ENCODE assay signal across 2 cellular contexts in the genomic region with DNA sequence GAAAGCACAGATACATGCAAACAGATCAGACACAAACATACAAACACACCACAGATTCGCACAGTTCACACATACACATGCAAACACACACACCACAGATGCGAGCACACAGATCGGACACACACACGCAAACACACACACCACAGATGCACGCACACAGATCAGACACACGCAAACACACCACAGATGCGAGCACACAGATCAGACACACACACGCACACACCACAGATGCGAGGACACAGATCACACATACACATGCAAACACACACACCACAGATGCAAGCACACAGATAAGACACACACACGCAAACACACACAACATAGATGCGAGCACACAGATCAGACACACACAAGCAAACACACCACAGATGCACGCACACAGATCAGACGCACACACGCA.
TF ChIP-seq lines count a peak whose summit lies in the region.

No MANE protein-coding gene starts in this region.

TF ChIP-seq in HepG2, 621 proteins besides CTCF, POLR2A, EP300 and RAD21 (continues in another document):
- TF ChIP-seq LCORL (IDR thresholded peaks at IDR 0.05) (0 out of 2 replicates have a peak, but pooled peaks have one; percentile 7), LCORL (CRISPR knock-in tag; IDR thresholded peaks at IDR 0.05) (no peak), PHB2 (IDR thresholded peaks at IDR 0.05; ENCODE audit: partially characterized antibody) (peak; percentile 41), ATF7 (IDR thresholded peaks at IDR 0.05) (peak; percentile 26; the same call in 1 of the 2 replicates), ATF7 (CRISPR knock-in tag; IDR thresholded peaks at IDR 0.05) (no peak), ZNF784 (CRISPR knock-in tag; IDR thresholded peaks at IDR 0.05; ENCODE audit: borderline replicate concordance) (no peak), ZZZ3 (CRISPR knock-in tag; IDR thresholded peaks at IDR 0.05; ENCODE audit: borderline replicate concordance) (no peak), ZNF282 (IDR thresholded peaks at IDR 0.05; ENCODE audit: partially characterized antibody) (peak; percentile 74), PLRG1 (conservative IDR thresholded peaks at IDR 0.05) (0 out of 2 replicates have a peak, but pooled peaks have one; percentile 50), SMARCC2 (IDR thresholded peaks at IDR 0.05) (no peak), NBN (conservative IDR thresholded peaks at IDR 0.05) (0 out of 2 replicates have a peak, but pooled peaks have one; percentile 59), IKZF1 (IDR thresholded peaks at IDR 0.05) (0 out of 2 replicates have a peak, but pooled peaks have one; percentile 37), FOXK2 (IDR thresholded peaks at IDR 0.05) (0 out of 2 replicates have a peak, but pooled peaks have one; percentile 30), FOXA1 (IDR thresholded peaks at IDR 0.05) (peak; percentile 34; the same call in 1 of the 2 replicates), FOXA1 (CRISPR knock-in tag; IDR thresholded peaks at IDR 0.05) (no peak), NFRKB (IDR thresholded peaks at IDR 0.05) (0 out of 2 replicates have a peak, but pooled peaks have one; percentile 19)
- TF ChIP-seq, protein P1, sequence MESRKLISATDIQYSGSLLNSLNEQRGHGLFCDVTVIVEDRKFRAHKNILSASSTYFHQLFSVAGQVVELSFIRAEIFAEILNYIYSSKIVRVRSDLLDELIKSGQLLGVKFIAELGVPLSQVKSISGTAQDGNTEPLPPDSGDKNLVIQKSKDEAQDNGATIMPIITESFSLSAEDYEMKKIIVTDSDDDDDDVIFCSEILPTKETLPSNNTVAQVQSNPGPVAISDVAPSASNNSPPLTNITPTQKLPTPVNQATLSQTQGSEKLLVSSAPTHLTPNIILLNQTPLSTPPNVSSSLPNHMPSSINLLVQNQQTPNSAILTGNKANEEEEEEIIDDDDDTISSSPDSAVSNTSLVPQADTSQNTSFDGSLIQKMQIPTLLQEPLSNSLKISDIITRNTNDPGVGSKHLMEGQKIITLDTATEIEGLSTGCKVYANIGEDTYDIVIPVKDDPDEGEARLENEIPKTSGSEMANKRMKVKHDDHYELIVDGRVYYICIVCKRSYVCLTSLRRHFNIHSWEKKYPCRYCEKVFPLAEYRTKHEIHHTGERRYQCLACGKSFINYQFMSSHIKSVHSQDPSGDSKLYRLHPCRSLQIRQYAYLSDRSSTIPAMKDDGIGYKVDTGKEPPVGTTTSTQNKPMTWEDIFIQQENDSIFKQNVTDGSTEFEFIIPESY (CRISPR knock-in tag; IDR thresholded peaks at IDR 0.05) = no peak
- TF ChIP-seq, protein P2, sequence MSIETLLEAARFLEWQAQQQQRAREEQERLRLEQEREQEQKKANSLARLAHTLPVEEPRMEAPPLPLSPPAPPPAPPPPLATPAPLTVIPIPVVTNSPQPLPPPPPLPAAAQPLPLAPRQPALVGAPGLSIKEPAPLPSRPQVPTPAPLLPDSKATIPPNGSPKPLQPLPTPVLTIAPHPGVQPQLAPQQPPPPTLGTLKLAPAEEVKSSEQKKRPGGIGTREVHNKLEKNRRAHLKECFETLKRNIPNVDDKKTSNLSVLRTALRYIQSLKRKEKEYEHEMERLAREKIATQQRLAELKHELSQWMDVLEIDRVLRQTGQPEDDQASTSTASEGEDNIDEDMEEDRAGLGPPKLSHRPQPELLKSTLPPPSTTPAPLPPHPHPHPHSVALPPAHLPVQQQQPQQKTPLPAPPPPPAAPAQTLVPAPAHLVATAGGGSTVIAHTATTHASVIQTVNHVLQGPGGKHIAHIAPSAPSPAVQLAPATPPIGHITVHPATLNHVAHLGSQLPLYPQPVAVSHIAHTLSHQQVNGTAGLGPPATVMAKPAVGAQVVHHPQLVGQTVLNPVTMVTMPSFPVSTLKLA (IDR thresholded peaks at IDR 0.05) = 0 out of 2 replicates have a peak, but pooled peaks have one; percentile 6
- TF ChIP-seq, protein P3, sequence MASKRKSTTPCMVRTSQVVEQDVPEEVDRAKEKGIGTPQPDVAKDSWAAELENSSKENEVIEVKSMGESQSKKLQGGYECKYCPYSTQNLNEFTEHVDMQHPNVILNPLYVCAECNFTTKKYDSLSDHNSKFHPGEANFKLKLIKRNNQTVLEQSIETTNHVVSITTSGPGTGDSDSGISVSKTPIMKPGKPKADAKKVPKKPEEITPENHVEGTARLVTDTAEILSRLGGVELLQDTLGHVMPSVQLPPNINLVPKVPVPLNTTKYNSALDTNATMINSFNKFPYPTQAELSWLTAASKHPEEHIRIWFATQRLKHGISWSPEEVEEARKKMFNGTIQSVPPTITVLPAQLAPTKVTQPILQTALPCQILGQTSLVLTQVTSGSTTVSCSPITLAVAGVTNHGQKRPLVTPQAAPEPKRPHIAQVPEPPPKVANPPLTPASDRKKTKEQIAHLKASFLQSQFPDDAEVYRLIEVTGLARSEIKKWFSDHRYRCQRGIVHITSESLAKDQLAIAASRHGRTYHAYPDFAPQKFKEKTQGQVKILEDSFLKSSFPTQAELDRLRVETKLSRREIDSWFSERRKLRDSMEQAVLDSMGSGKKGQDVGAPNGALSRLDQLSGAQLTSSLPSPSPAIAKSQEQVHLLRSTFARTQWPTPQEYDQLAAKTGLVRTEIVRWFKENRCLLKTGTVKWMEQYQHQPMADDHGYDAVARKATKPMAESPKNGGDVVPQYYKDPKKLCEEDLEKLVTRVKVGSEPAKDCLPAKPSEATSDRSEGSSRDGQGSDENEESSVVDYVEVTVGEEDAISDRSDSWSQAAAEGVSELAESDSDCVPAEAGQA (IDR thresholded peaks at IDR 0.05; ENCODE audit: low read depth) = no peak
- TF ChIP-seq, protein P3 (CRISPR knock-in tag; IDR thresholded peaks at IDR 0.05; ENCODE audit: borderline replicate concordance) = no peak

TF ChIP-seq in H1, 55 proteins besides CTCF, POLR2A, EP300 and RAD21:
- TF ChIP-seq JUND (IDR thresholded peaks at IDR 0.05; ENCODE audit: low read length) (no peak), FOSL1 (IDR thresholded peaks at IDR 0.05; ENCODE audit: insufficient read depth, low read depth, low read length) (no peak), TCF12 (IDR thresholded peaks at IDR 0.05; ENCODE audit: low read depth, low read length) (no peak), NRF1 (IDR thresholded peaks at IDR 0.05; ENCODE audit: low read depth, low read length) (no peak), MAFK (IDR thresholded peaks at IDR 0.05; ENCODE audit: low read depth, low read length) (no peak), ATF2 (IDR thresholded peaks at IDR 0.05; ENCODE audit: low read length) (no peak)
